In genomic region chr17:42744806-42745617, GRCh38 we compare ENCODE assay signal across 8 cellular contexts. TPM values are rescaled to one million over a fixed set of nuclear protein-coding genes. Genes with fewer than 3 reads are reported as not detected.
A peak's percentile ranks its signal among the peaks of the same experiment; 100 is the strongest.
DNase-seq lines count a peak whose midpoint lies in the region; ATAC-seq, FAIRE-seq and TF ChIP-seq lines count a peak whose summit lies in the region.

TSS of gene EZH1 (minus strand) at chr17:42745040. CDS start at chr17:42728941, 16,099 bp downstream.

- ATAC-seq in HG02840 (IDR thresholded peaks at IDR 0.05; ENCODE audit: low FRiP score, unreplicated experiment), result peak; percentile 81
- peak; percentile 97 for ATAC-seq in left ventricle myocardium superior

- intact Hi-C loops in left ventricle myocardium superior (cut with micrococcal nuclease) (no loop called here), prostate gland (cut with DNase I) (no loop called here)

- no peak; the same call in 1 of the 2 replicates for TF ChIP-seq POLR2A in GM12892 (IDR thresholded peaks at IDR 0.05; ENCODE audit: low read depth, low read length)
- peak; percentile 76 for TF ChIP-seq POLR2A in prostate gland (IDR thresholded peaks at IDR 0.05)

- WGBS in prostate gland, result 7% methylated on average over 27 of the region's 50 CpGs

- H3K9me3 ChIP-seq in prostate gland, result no peaks in the 10 kb centered on the region

- TF ChIP-seq CTCF in prostate gland (IDR thresholded peaks at IDR 0.05), result peak in 2 of 4 experiments; percentile 54 to 56

- H3K4me3 ChIP-seq in prostate gland, result peak within 1 kb of the TSS; percentile 70 to 73

- H3K27me3 ChIP-seq in prostate gland (replicated peaks; ENCODE audit: insufficient read depth), result no peaks in the 10 kb centered on the region

- FAIRE-seq in GM12892 (lab: Jason Lieb, UNC), result peak; percentile 100

- H3K36me3 ChIP-seq in prostate gland, result no peaks in the 10 kb centered on the region

- peaks cover 17% of the 10 kb centered on the region for H3K4me1 ChIP-seq in prostate gland (replicated peaks)

- H3K27ac ChIP-seq in angular gyrus (ENCODE audit: low read depth, low read length) (peak within 1 kb of the TSS; percentile 96), prostate gland (peak within 1 kb of the TSS; percentile 96 to 97)

- DNase-seq in GM12892 (ENCODE audit: insufficient read length) (peak; percentile 99), NCI-H1694 treated with DMSO at 0.1 percent for 48 hours (lab: John Stamatoyannopoulos, UW) (peak; percentile 87), T-helper 2 cell (peak; percentile 85 to 94 (median 87)), left ventricle myocardium superior (peak; percentile 95), prostate gland (ENCODE audit: low spot score) (peak; percentile 87), ureter (ENCODE audit: low spot score) (peak; percentile 90)

RNA-seq across cellular contexts. Expression of gene EZH1, which starts in this region (rescaled TPM):
- 27.1 TPM for polyA plus RNA-seq in GM12892 (2012; ENCODE audit: missing spikeins)
- 49.6 TPM for total RNA-seq in left ventricle myocardium superior
- total RNA-seq in prostate gland, result 10 to 100 TPM; 28.5 to 61.2 TPM
- total RNA-seq in ureter, result 45.7 TPM

Comparison
In these comparisons a context has a peak if more than half of its experiments do, and no peak if none do; other contexts are left out.
1. Peak in every context shown above with its lines: DNase-seq, ATAC-seq, H3K4me3 ChIP-seq and H3K27ac ChIP-seq.